1 cellular context compared by ENCODE assay signal in genomic region chrY:8452963-8453362, GRCh38.
TF ChIP-seq lines count a peak whose summit lies in the region.

No MANE protein-coding gene starts in this region.

TF ChIP-seq in SK-N-SH treated with all-trans-retinoic acid at 6 μM for 48 hours, 23 proteins besides CTCF, POLR2A, EP300 and RAD21 (continued from another document):
- no peak for TF ChIP-seq POU6F1 (CRISPR knock-in tag; IDR thresholded peaks at IDR 0.05; ENCODE audit: borderline replicate concordance, low read depth)
- no peak for TF ChIP-seq ESRRG (CRISPR knock-in tag; IDR thresholded peaks at IDR 0.05)
- TF ChIP-seq, protein P1, sequence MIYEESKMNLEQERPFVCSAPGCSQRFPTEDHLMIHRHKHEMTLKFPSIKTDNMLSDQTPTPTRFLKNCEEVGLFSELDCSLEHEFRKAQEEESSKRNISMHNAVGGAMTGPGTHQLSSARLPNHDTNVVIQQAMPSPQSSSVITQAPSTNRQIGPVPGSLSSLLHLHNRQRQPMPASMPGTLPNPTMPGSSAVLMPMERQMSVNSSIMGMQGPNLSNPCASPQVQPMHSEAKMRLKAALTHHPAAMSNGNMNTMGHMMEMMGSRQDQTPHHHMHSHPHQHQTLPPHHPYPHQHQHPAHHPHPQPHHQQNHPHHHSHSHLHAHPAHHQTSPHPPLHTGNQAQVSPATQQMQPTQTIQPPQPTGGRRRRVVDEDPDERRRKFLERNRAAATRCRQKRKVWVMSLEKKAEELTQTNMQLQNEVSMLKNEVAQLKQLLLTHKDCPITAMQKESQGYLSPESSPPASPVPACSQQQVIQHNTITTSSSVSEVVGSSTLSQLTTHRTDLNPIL (CRISPR knock-in tag; IDR thresholded peaks at IDR 0.05; ENCODE audit: low read depth), result no peak
- TF ChIP-seq, protein P2, sequence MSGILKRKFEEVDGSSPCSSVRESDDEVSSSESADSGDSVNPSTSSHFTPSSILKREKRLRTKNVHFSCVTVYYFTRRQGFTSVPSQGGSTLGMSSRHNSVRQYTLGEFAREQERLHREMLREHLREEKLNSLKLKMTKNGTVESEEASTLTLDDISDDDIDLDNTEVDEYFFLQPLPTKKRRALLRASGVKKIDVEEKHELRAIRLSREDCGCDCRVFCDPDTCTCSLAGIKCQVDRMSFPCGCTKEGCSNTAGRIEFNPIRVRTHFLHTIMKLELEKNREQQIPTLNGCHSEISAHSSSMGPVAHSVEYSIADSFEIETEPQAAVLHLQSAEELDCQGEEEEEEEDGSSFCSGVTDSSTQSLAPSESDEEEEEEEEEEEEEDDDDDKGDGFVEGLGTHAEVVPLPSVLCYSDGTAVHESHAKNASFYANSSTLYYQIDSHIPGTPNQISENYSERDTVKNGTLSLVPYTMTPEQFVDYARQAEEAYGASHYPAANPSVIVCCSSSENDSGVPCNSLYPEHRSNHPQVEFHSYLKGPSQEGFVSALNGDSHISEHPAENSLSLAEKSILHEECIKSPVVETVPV (CRISPR knock-in tag; IDR thresholded peaks at IDR 0.05), result no peak
- no peak for TF ChIP-seq RARB (CRISPR knock-in tag; IDR thresholded peaks at IDR 0.05)
- no peak for TF ChIP-seq CSDC2 (CRISPR knock-in tag; IDR thresholded peaks at IDR 0.05)
TF ChIP-seq in SK-N-SH treated with all-trans-retinoic acid at 6 μM for 48 hours: peak in this region for 0.
